Comparison of ENCODE assay signal across 30 cellular contexts in genomic region chr7:123652406-123652805, GRCh38. TPM values are rescaled to one million over a fixed set of nuclear protein-coding genes. Genes with fewer than 3 reads are reported as not detected.
"Had no signal": no experiment of that assay in that cellular context is flagged by ENCODE, and none has a peak within 500 bp of the region (broad histone marks: within the 10 kb centered on the region; RNA-seq: fewer than 3 reads in every experiment).

No MANE protein-coding gene starts in this region.

- H3K4me1 ChIP-seq: adrenal gland, breast epithelium, Peyer's patch had no signal

- H3K4me2 ChIP-seq: KMS-11 had no signal

- H3K27me3 ChIP-seq: adrenal gland, breast epithelium, Peyer's patch had no signal

- ATAC-seq: activated CD4-positive, alpha-beta T cell treated with anti-CD3 and anti-CD28 coated beads for 36 hours; activated T-cell treated with anti-CD3 and anti-CD28 coated beads, Interleukin-2, amount 50 U/mL, for 72 hours had no signal

- H3K4me3 ChIP-seq: adrenal gland, breast epithelium, Peyer's patch had no signal

- H3K36me3 ChIP-seq: adrenal gland, breast epithelium, Peyer's patch had no signal

- H3K9ac ChIP-seq: KMS-11 had no signal

- H3K9me3 ChIP-seq: adrenal gland, breast epithelium, Peyer's patch had no signal

- DNase-seq: activated CD4-positive, alpha-beta memory T cell treated with anti-CD3 and anti-CD28 coated beads, Interleukin-2, amount 10 ng/mL, durations not matched to agents 7 days and 5 days; activated CD4-positive, alpha-beta T cell treated with anti-CD3 and anti-CD28 coated beads for 36 hours; activated CD4-positive, alpha-beta T cell treated with anti-CD3 and anti-CD28 coated beads, Interleukin-2, amount 50 U/mL, for 1 hour; activated CD4-positive, CD25-positive, alpha-beta regulatory T cell; activated naive CD4-positive, alpha-beta T cell treated with anti-CD3 and anti-CD28 coated beads, Interleukin-2, amount 50 U/mL, for 16 hours; activated naive CD8-positive, alpha-beta T cell treated with anti-CD3 and anti-CD28 coated beads, Interleukin-2, amount 10 ng/mL, durations not matched to agents 7 days and 5 days; activated T-cell treated with anti-CD3 and anti-CD28 coated beads for 4 hours; activated T-cell treated with anti-CD3 and anti-CD28 coated beads, Interleukin-2, amount 50 U/mL, for 72 hours; adrenal gland; anterior cingulate cortex; NCI-H1092; NCI-H1417; NCI-H1930; NCI-H2171; NCI-H2227 treated with DMSO at 0.1 percent for 48 hours; NCI-H526 treated with DMSO at 0.1 percent for 48 hours; NCI-H82; Peyer's patch; SHP77 treated with DMSO at 0.1 percent for 48 hours; T-helper 1 cell had no signal

- H3K27ac ChIP-seq: adrenal gland, breast epithelium, KMS-11, Peyer's patch, VCaP had no signal

RNA-seq across cellular contexts. Expression of gene LMOD2, which starts 3.3 kb away (rescaled TPM):
- total RNA-seq: activated CD4-positive, alpha-beta memory T cell treated with anti-CD3 and anti-CD28 coated beads, Interleukin-2, amount 10 ng/mL, durations not matched to agents 7 days and 5 days; activated CD4-positive, alpha-beta T cell treated with anti-CD3 and anti-CD28 coated beads for 36 hours; activated CD8-positive, alpha-beta memory T cell treated with anti-CD3 and anti-CD28 coated beads for 36 hours; activated naive CD8-positive, alpha-beta T cell treated with anti-CD3 and anti-CD28 coated beads, Interleukin-2, amount 10 ng/mL, durations not matched to agents 7 days and 5 days; activated T-cell treated with anti-CD3 and anti-CD28 coated beads, Interleukin-2, amount 50 U/mL, for 72 hours; activated T-helper 2 cell treated with anti-CD3 and anti-CD28 coated beads, Interferon-gamma antibody, Interleukin-2, Interleukin-4, amounts not matched to agents 10 μg/mL and 5 μg/mL and 100 μg/mL, durations not matched to agents 14 hours and 24 hours and 36 hours; breast epithelium; MCF 10A; NCI-H460; Peyer's patch; SK-MEL-5; T-helper 2 cell treated with Interferon-gamma antibody and Interleukin-4, amounts not matched to agents 100 ng/mL and 5 ng/mL, for 36 hours had no signal
- polyA plus RNA-seq: IgD-negative memory B cell had no signal

RNA-seq across cellular contexts. Expression of gene ASB15, which starts 50.8 kb away (rescaled TPM):
- total RNA-seq: activated CD4-positive, alpha-beta memory T cell treated with anti-CD3 and anti-CD28 coated beads, Interleukin-2, amount 10 ng/mL, durations not matched to agents 7 days and 5 days; activated CD4-positive, alpha-beta T cell treated with anti-CD3 and anti-CD28 coated beads for 36 hours; activated CD8-positive, alpha-beta memory T cell treated with anti-CD3 and anti-CD28 coated beads for 36 hours; activated naive CD8-positive, alpha-beta T cell treated with anti-CD3 and anti-CD28 coated beads, Interleukin-2, amount 10 ng/mL, durations not matched to agents 7 days and 5 days; activated T-cell treated with anti-CD3 and anti-CD28 coated beads, Interleukin-2, amount 50 U/mL, for 72 hours; activated T-helper 2 cell treated with anti-CD3 and anti-CD28 coated beads, Interferon-gamma antibody, Interleukin-2, Interleukin-4, amounts not matched to agents 10 μg/mL and 5 μg/mL and 100 μg/mL, durations not matched to agents 14 hours and 24 hours and 36 hours; adrenal gland; MCF 10A; NCI-H460; Peyer's patch; SK-MEL-5; T-helper 2 cell treated with Interferon-gamma antibody and Interleukin-4, amounts not matched to agents 100 ng/mL and 5 ng/mL, for 36 hours had no signal
- polyA plus RNA-seq: adrenal gland, IgD-negative memory B cell had no signal
